Comparison of ENCODE assay signal across 10 cellular contexts in genomic region chr10:77844713-77845454, GRCh38.
DNase-seq lines count a peak whose midpoint lies in the region; ATAC-seq and TF ChIP-seq lines count a peak whose summit lies in the region.
"Had no signal": no experiment of that assay in that cellular context is flagged by ENCODE, and none has a peak within 500 bp of the region (broad histone marks: within the 10 kb centered on the region; RNA-seq: fewer than 3 reads in every experiment).

No MANE protein-coding gene starts in this region.

- WGBS in spleen, 5 donors = 76 to 92% (median 81%) methylated on average over 10 of the region's 10 CpGs

- H3K36me3 ChIP-seq in spleen = peaks cover 0 to 32% (median 3%) of the 10 kb centered on the region in 6 donors

- no peak for TF ChIP-seq CTCF in spleen (IDR thresholded peaks at IDR 0.05 in 8 of 11, conservative IDR thresholded peaks at IDR 0.05 in 3 of 11)

- H3K27ac ChIP-seq in spleen = peak overlapping the region in 1 of 8 donors; percentile 22
- H3K27ac ChIP-seq: KMS-11 had no signal

- intact Hi-C loops in spleen (cut with DNase I; ENCODE audit: low total_unique reads) = no loop called here

- TF ChIP-seq POLR2A in spleen (IDR thresholded peaks at IDR 0.05) (no peak), erythroblast (IDR thresholded peaks at IDR 0.05; ENCODE audit: low read length) (no peak)

- no peaks in the 10 kb centered on the region for H3K27me3 ChIP-seq in spleen (replicated peaks in 1 of 7)

- no peak overlapping the region for H3K4me3 ChIP-seq in spleen

- no peak for ATAC-seq in HG03521 (IDR thresholded peaks at IDR 0.05; ENCODE audit: unreplicated experiment)

- H3K9me3 ChIP-seq in spleen = no peaks in the 10 kb centered on the region

- H3K4me1 ChIP-seq in spleen = peaks cover 0 to 28% (median 7%) of the 10 kb centered on the region in 6 donors

- DNase-seq in HK-2 (ENCODE audit: unreplicated experiment) (peak; percentile 92), UCSD-AML1 (lab: John Stamatoyannopoulos, UW; ENCODE audit: unreplicated experiment) (peak; percentile 32), glomerular visceral epithelial cell (ENCODE audit: extremely low spot score) (peak; percentile 96), spleen (peak; percentile 56), DMS 273 (lab: John Stamatoyannopoulos, UW; ENCODE audit: unreplicated experiment) (no peak), erythroblast (lab: John Stamatoyannopoulos, UW) (no peak)
- no peak for DNase-seq in activated CD8-positive, alpha-beta memory T cell treated with anti-CD3 and anti-CD28 coated beads for 24 hours
- DNase-seq: T-helper 1 cell had no signal

Comparison
In these comparisons a context has a peak if more than half of its experiments do, and no peak if none do; other contexts are left out.
1. DNase-seq: peak in HK-2 (single experiment), UCSD-AML1 (single experiment), glomerular visceral epithelial cell (single experiment) and spleen (single experiment); none in DMS 273 (single experiment), erythroblast (0 of 2) and activated CD8-positive, alpha-beta memory T cell treated with anti-CD3 and anti-CD28 coated beads for 24 hours (single experiment).